Comparison of ENCODE assay signal across 15 cellular contexts in genomic region chr4:113069212-113069892, GRCh38. TPM values are rescaled to one million over a fixed set of nuclear protein-coding genes. Genes with fewer than 3 reads are reported as not detected.
DNase-seq lines count a peak whose midpoint lies in the region; ATAC-seq and TF ChIP-seq lines count a peak whose summit lies in the region.
"Had no signal": no experiment of that assay in that cellular context is flagged by ENCODE, and none has a peak within 500 bp of the region (broad histone marks: within the 10 kb centered on the region; RNA-seq: fewer than 3 reads in every experiment).

No MANE protein-coding gene starts in this region.

- H3K27me3 ChIP-seq in ACC112 (ENCODE audit: insufficient read depth, low read length) (no peaks in the 10 kb centered on the region), fibroblast of lung (ENCODE audit: control insufficient read depth, insufficient read depth, low read length) (peaks cover 1% of the 10 kb centered on the region)

- peak; percentile 35 for DNase-seq in HPDE6-E6E7 (ENCODE audit: extremely low spot score)
- DNase-seq in RPMI7951 (ENCODE audit: low read depth): peak; percentile 23
- DNase-seq in fibroblast of lung (ENCODE audit: low read depth in 2 of 2): peak; percentile 3 to 14
- no peak for DNase-seq in glomerular visceral epithelial cell (ENCODE audit: extremely low spot score)
- no peak for DNase-seq in T-helper 2 cell
- DNase-seq: activated CD8-positive, alpha-beta T cell treated with anti-CD3 and anti-CD28 coated beads for 36 hours; activated naive CD4-positive, alpha-beta T cell treated with anti-CD3 and anti-CD28 coated beads for 36 hours; Kasumi-1; NCI-H2227 treated with DMSO at 0.1 percent for 48 hours; psoas muscle; stimulated activated CD4-positive, alpha-beta T cell treated with anti-CD3 and anti-CD28 coated beads, Interleukin-4, amount 100 ng/mL, for 1 hour; stimulated activated naive CD4-positive, alpha-beta T cell had no signal

- H3K27ac ChIP-seq in ACC112 (ENCODE audit: low read depth, low read length): no peak overlapping the region
- no peak overlapping the region for H3K27ac ChIP-seq in fibroblast of lung (ENCODE audit: insufficient read depth, low read length)
- H3K27ac ChIP-seq: psoas muscle had no signal

- H3K9me3 ChIP-seq in fibroblast of lung (ENCODE audit: control insufficient read depth, insufficient read depth, low read depth, low read length): no peaks in the 10 kb centered on the region
- H3K9me3 ChIP-seq: psoas muscle had no signal

- peak overlapping the region; percentile 45 for H2AFZ ChIP-seq in ACC112 (ENCODE audit: low read length, unreplicated experiment)
- H2AFZ ChIP-seq in fibroblast of lung (ENCODE audit: low read length): no peak overlapping the region

- ATAC-seq in HG02588 (IDR thresholded peaks at IDR 0.05; ENCODE audit: unreplicated experiment) (no peak), SK-N-SH treated with all-trans-retinoic acid at 6 μM for 48 hours (no peak)
- ATAC-seq: activated CD8-positive, alpha-beta T cell treated with anti-CD3 and anti-CD28 coated beads for 36 hours; psoas muscle had no signal

- H4K20me1 ChIP-seq in fibroblast of lung (ENCODE audit: control insufficient read depth, extremely low read depth, insufficient read depth, low read length): no peaks in the 10 kb centered on the region

- H3K4me3 ChIP-seq in ACC112 (ENCODE audit: low read depth, low read length) (no peak overlapping the region), fibroblast of lung (replicated peaks in 1 of 4; ENCODE audit: control extremely low read depth in 1 of 4, insufficient read depth in 1 of 4, low read depth in 3 of 4, low read length in 4 of 4) (no peak overlapping the region)
- H3K4me3 ChIP-seq: psoas muscle had no signal

- H3K4me1 ChIP-seq in ACC112 (ENCODE audit: control insufficient read depth, insufficient read depth, low read length, unreplicated experiment): peaks cover 10% of the 10 kb centered on the region
- H3K4me1 ChIP-seq in fibroblast of lung (ENCODE audit: control insufficient read depth, extremely low read depth, insufficient read depth, low read length): no peaks in the 10 kb centered on the region
- H3K4me1 ChIP-seq: psoas muscle had no signal

- no peak overlapping the region for H3K9ac ChIP-seq in fibroblast of lung (ENCODE audit: insufficient read depth, low read length)

- no peak for TF ChIP-seq CTCF in fibroblast of lung (conservative IDR thresholded peaks at IDR 0.05 in 1 of 2, IDR thresholded peaks at IDR 0.05 in 1 of 2; ENCODE audit: low read depth in 1 of 2, low read length in 2 of 2)

- H3K79me2 ChIP-seq in ACC112 (ENCODE audit: control insufficient read depth, insufficient read depth, low read length, unreplicated experiment): no peaks in the 10 kb centered on the region
- H3K79me2 ChIP-seq in fibroblast of lung (ENCODE audit: control insufficient read depth, insufficient read depth, low read length): no peaks in the 10 kb centered on the region

- no peaks in the 10 kb centered on the region for H3K36me3 ChIP-seq in ACC112 (ENCODE audit: insufficient read depth, low read length)
- H3K36me3 ChIP-seq in fibroblast of lung (ENCODE audit: control insufficient read depth, insufficient read depth, low read length): no peaks in the 10 kb centered on the region

- no peak overlapping the region for H3K4me2 ChIP-seq in fibroblast of lung (ENCODE audit: extremely low read depth, insufficient read depth, low read length)

TF ChIP-seq in SK-N-SH treated with all-trans-retinoic acid at 6 μM for 48 hours, 23 proteins besides CTCF, POLR2A, EP300 and RAD21:
- TF ChIP-seq ZFP30 (CRISPR knock-in tag; IDR thresholded peaks at IDR 0.05) (no peak), ZNF8 (CRISPR knock-in tag; IDR thresholded peaks at IDR 0.05) (no peak), CREB5 (CRISPR knock-in tag; IDR thresholded peaks at IDR 0.05; ENCODE audit: low read depth) (no peak), ESRRG (CRISPR knock-in tag; IDR thresholded peaks at IDR 0.05) (no peak), SNAI2 (CRISPR knock-in tag; IDR thresholded peaks at IDR 0.05) (no peak), ZNF565 (CRISPR knock-in tag; conservative IDR thresholded peaks at IDR 0.05; ENCODE audit: low read depth) (no peak), BACH2 (CRISPR knock-in tag; IDR thresholded peaks at IDR 0.05; ENCODE audit: borderline replicate concordance) (no peak), POU6F1 (CRISPR knock-in tag; IDR thresholded peaks at IDR 0.05; ENCODE audit: borderline replicate concordance, low read depth) (no peak), RARB (CRISPR knock-in tag; IDR thresholded peaks at IDR 0.05) (no peak)

RNA-seq across cellular contexts. Expression of gene ANK2, which starts 19.9 kb away (rescaled TPM):
- 7.0 and 10.5 TPM in 2 replicates for total RNA-seq in RPMI7951 (2014; rRNA removed; shearing (Covaris generic))
- total RNA-seq in fibroblast of lung: 75.2 and 95.1 TPM in 2 replicates
- polyA plus RNA-seq in fibroblast of lung: 10.9 and 15.7 TPM in 2 replicates
- polyA plus RNA-seq in fibroblast of lung (2012): 20.1 and 22.7 TPM in 2 replicates
- polyA minus RNA-seq in fibroblast of lung (ENCODE audit: low replicate concordance): 16.0 and 29.6 TPM in 2 replicates

Comparison
In these comparisons a context has a peak if more than half of its experiments do, and no peak if none do; other contexts are left out.
1. DNase-seq: peak in HPDE6-E6E7 (single experiment), RPMI7951 (single experiment) and fibroblast of lung (2 of 2); none in glomerular visceral epithelial cell (single experiment) and T-helper 2 cell (0 of 5).